ENCODE assay signal across 1 cellular context in genomic region chr4:101993002-101993840, GRCh38.
TF ChIP-seq lines count a peak whose summit lies in the region.

No MANE protein-coding gene starts in this region.

TF ChIP-seq in GM23338, 12 proteins besides CTCF, POLR2A, EP300 and RAD21:
- TF ChIP-seq ZNF462 (CRISPR knock-in tag; IDR thresholded peaks at IDR 0.05), result no peak
- no peak for TF ChIP-seq NANOG (IDR thresholded peaks at IDR 0.05; ENCODE audit: borderline replicate concordance)
- no peak for TF ChIP-seq STAT1 (IDR thresholded peaks at IDR 0.05; ENCODE audit: unreplicated experiment)
- TF ChIP-seq EZH2phosphoT487 (IDR thresholded peaks at IDR 0.05; ENCODE audit: unreplicated experiment), result no peak
- TF ChIP-seq, protein P1, sequence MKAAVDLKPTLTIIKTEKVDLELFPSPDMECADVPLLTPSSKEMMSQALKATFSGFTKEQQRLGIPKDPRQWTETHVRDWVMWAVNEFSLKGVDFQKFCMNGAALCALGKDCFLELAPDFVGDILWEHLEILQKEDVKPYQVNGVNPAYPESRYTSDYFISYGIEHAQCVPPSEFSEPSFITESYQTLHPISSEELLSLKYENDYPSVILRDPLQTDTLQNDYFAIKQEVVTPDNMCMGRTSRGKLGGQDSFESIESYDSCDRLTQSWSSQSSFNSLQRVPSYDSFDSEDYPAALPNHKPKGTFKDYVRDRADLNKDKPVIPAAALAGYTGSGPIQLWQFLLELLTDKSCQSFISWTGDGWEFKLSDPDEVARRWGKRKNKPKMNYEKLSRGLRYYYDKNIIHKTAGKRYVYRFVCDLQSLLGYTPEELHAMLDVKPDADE (IDR thresholded peaks at IDR 0.05), result no peak
- TF ChIP-seq ZNF114 (CRISPR knock-in tag; IDR thresholded peaks at IDR 0.05), result no peak
- TF ChIP-seq POLR2AphosphoS5 (IDR thresholded peaks at IDR 0.05; ENCODE audit: low read depth), result no peak
- TF ChIP-seq CREB1 (CRISPR knock-in tag; IDR thresholded peaks at IDR 0.05; ENCODE audit: low read depth), result no peak
- no peak for TF ChIP-seq ZNF331 (CRISPR knock-in tag; IDR thresholded peaks at IDR 0.05; ENCODE audit: low read depth)
- no peak for TF ChIP-seq JUNB (IDR thresholded peaks at IDR 0.05; ENCODE audit: unreplicated experiment)
- TF ChIP-seq, protein P2, sequence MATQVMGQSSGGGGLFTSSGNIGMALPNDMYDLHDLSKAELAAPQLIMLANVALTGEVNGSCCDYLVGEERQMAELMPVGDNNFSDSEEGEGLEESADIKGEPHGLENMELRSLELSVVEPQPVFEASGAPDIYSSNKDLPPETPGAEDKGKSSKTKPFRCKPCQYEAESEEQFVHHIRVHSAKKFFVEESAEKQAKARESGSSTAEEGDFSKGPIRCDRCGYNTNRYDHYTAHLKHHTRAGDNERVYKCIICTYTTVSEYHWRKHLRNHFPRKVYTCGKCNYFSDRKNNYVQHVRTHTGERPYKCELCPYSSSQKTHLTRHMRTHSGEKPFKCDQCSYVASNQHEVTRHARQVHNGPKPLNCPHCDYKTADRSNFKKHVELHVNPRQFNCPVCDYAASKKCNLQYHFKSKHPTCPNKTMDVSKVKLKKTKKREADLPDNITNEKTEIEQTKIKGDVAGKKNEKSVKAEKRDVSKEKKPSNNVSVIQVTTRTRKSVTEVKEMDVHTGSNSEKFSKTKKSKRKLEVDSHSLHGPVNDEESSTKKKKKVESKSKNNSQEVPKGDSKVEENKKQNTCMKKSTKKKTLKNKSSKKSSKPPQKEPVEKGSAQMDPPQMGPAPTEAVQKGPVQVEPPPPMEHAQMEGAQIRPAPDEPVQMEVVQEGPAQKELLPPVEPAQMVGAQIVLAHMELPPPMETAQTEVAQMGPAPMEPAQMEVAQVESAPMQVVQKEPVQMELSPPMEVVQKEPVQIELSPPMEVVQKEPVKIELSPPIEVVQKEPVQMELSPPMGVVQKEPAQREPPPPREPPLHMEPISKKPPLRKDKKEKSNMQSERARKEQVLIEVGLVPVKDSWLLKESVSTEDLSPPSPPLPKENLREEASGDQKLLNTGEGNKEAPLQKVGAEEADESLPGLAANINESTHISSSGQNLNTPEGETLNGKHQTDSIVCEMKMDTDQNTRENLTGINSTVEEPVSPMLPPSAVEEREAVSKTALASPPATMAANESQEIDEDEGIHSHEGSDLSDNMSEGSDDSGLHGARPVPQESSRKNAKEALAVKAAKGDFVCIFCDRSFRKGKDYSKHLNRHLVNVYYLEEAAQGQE (IDR thresholded peaks at IDR 0.05; ENCODE audit: unreplicated experiment), result no peak
- no peak for TF ChIP-seq EZH2 (IDR thresholded peaks at IDR 0.05; ENCODE audit: low read depth, unreplicated experiment)
